ENCODE assay signal across 8 cellular contexts in the genomic region with DNA sequence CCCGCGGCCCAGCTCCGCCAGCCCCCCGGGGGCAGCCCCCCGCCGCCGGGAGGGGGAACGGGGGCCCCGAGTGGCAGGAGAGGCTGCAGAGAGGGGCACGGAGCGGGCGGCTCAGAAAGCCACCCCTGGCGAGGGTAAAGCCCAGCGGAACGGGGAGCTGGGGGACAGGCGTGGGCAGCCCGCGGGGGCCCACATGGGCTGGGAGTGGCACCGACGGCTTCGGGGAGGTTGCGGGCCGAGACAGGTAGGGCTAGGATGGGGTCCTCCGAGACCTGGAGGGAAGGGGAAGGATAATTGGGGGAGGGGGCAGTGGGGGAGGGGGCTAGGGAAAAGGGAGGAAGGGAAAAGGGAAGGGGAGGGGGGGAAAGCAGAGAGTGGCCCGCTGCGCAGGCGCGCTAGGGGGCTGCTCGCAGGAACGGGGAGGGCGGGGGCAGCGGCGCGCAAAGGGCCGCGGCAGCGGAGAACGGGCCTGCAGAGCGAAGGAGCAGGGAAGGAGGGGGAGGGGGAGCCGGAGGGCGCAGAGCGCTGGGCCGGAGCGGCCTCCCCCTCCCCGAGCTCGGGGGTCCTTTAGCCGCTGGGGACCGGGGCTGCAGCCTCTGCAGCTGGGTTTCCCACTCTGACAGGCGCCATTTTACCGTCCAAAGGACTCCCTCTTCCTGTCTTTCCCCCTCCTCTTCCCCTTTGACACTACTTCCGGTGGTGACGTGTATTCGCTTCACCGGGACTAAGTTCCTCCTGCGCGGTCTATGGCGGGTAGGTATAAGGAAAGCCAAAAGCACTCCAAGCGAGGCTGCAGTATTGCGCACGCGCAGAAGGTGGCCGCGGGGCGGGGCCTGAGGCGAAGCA. TPM values are rescaled to one million over a fixed set of nuclear protein-coding genes. Genes with fewer than 3 reads are reported as not detected.
DNase-seq lines count a peak whose midpoint lies in the region; ATAC-seq and TF ChIP-seq lines count a peak whose summit lies in the region.

A gene (minus strand): TSS at position 405 of the 846 bp plus-strand sequence. CDS start 438 bp downstream, outside the sequence.

- DNase-seq in DMS 273 treated with DMSO at 0.1 percent for 48 hours (lab: John Stamatoyannopoulos, UW) (peak; percentile 88), PC-9 (peak; percentile 97 to 99), epithelial cell of proximal tubule (ENCODE audit: low read depth) (peak; percentile 97), mucosa of descending colon (peak; percentile 98 to 99 (median 98))
- DNase-seq in activated T-cell treated with anti-CD3 and anti-CD28 coated beads, Interleukin-2, amount 50 U/mL, for 1 hour, result peak; percentile 99
- peak; percentile 98 to 99 for DNase-seq in stimulated activated CD8-positive, alpha-beta memory T cell treated with anti-CD3 and anti-CD28 coated beads, Interleukin-4, amount 100 ng/mL, for 1 hour (ENCODE audit: low read depth in 2 of 2, low spot score in 1 of 2)

- POLR2A ChIA-PET in PC-9 (lab: Charles Lee; ENCODE audit: unreplicated experiment), result interaction anchor here (0.5 to 0.6 kb wide), 3 partner anchors 46 to 337 kb away, joined by 4 to 10 read pairs (median 4); a partner anchor contains a TSS

- no peak for TF ChIP-seq RAD21 in Ishikawa (IDR thresholded peaks at IDR 0.05; ENCODE audit: low read depth)

- H3K4me1 ChIP-seq in PC-9 (replicated peaks; ENCODE audit: insufficient read depth), result peaks cover 28% of the 10 kb centered on the region
- peaks cover 24% of the 10 kb centered on the region for H3K4me1 ChIP-seq in mucosa of descending colon (ENCODE audit: low read depth)

- no peaks in the 10 kb centered on the region for H3K9me2 ChIP-seq in PC-9 (ENCODE audit: insufficient read depth)

- peak within 1 kb of the TSS; percentile 90 for H3K4me2 ChIP-seq in PC-9

- H3K79me2 ChIP-seq in PC-9 (ENCODE audit: low read depth), result peaks cover 76% of the 10 kb centered on the region

- ATAC-seq in GM21619 (IDR thresholded peaks at IDR 0.05; ENCODE audit: unreplicated experiment) (peak; percentile 86), mucosa of descending colon (peak; percentile 82)

- H3K4me3 ChIP-seq in PC-9, result peak within 1 kb of the TSS; percentile 72
- peak within 1 kb of the TSS; percentile 73 for H3K4me3 ChIP-seq in epithelial cell of proximal tubule (ENCODE audit: low read depth, low read length)
- peak within 1 kb of the TSS; percentile 85 for H3K4me3 ChIP-seq in mucosa of descending colon

- no peaks in the 10 kb centered on the region for H3K27me3 ChIP-seq in PC-9 (ENCODE audit: insufficient read depth, low read depth)

- no TSS peak for BruUV-seq in PC-9 (replicated peaks; lab: Mats Ljungman, UMichigan)

- H3K9me3 ChIP-seq in PC-9 (ENCODE audit: insufficient read depth, low read depth) (no peaks in the 10 kb centered on the region), mucosa of descending colon (no peaks in the 10 kb centered on the region)

- TF ChIP-seq CTCF in PC-9 (conservative IDR thresholded peaks at IDR 0.05) (no peak), epithelial cell of proximal tubule (conservative IDR thresholded peaks at IDR 0.05; ENCODE audit: low read depth, low read length) (no peak), mucosa of descending colon (IDR thresholded peaks at IDR 0.05) (no peak)

- H3K36me3 ChIP-seq in PC-9 (ENCODE audit: low read depth), result peaks cover 17% of the 10 kb centered on the region
- no peaks in the 10 kb centered on the region for H3K36me3 ChIP-seq in mucosa of descending colon (ENCODE audit: low read depth)

- intact Hi-C loops in PC-9 (cut with micrococcal nuclease; ENCODE audit: unreplicated experiment), result loop anchor here (1.0 to 2.0 kb wide), 2 partner anchors 11 to 13 kb away; a partner anchor contains a TSS
- intact Hi-C loops in mucosa of descending colon (cut with DNase I, micrococcal nuclease), result no loop called here

- peak within 1 kb of the TSS; percentile 89 for H3K27ac ChIP-seq in PC-9

- H4K20me1 ChIP-seq in PC-9 (ENCODE audit: insufficient read depth), result peaks cover 6% of the 10 kb centered on the region; the same call in 1 of the 2 replicates

- no peak for TF ChIP-seq EP300 in Ishikawa (IDR thresholded peaks at IDR 0.05; ENCODE audit: borderline replicate concordance)

- peak within 1 kb of the TSS; percentile 75 for H2AFZ ChIP-seq in PC-9

- H3F3A ChIP-seq in PC-9 (ENCODE audit: insufficient read depth, low read depth), result peaks cover 45% of the 10 kb centered on the region

- CTCF ChIA-PET in PC-9 (lab: Charles Lee), result interaction anchor here (0.5 to 0.6 kb wide), 2 partner anchors 11 to 434 kb away, joined by 3 read pairs; no protein-coding TSS in a partner anchor

TF ChIP-seq in Ishikawa, 13 proteins besides CTCF, POLR2A, EP300 and RAD21:
- TF ChIP-seq TEAD4 (IDR thresholded peaks at IDR 0.05), result no peak
- no peak for TF ChIP-seq NFIC (IDR thresholded peaks at IDR 0.05)
- no peak for TF ChIP-seq FOXM1 (IDR thresholded peaks at IDR 0.05; ENCODE audit: borderline replicate concordance, low read depth)
- TF ChIP-seq EGR1 (IDR thresholded peaks at IDR 0.05), result no peak
- no peak for TF ChIP-seq CEBPB (IDR thresholded peaks at IDR 0.05)
- 0 out of 2 replicates have a peak, but pooled peaks have one; percentile 21 for TF ChIP-seq ZBTB7A (IDR thresholded peaks at IDR 0.05; ENCODE audit: low read depth)
- TF ChIP-seq TAF1 (IDR thresholded peaks at IDR 0.05; ENCODE audit: low read depth), result peak; percentile 80
- TF ChIP-seq, protein P1, sequence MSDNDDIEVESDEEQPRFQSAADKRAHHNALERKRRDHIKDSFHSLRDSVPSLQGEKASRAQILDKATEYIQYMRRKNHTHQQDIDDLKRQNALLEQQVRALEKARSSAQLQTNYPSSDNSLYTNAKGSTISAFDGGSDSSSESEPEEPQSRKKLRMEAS (IDR thresholded peaks at IDR 0.05), result no peak
- TF ChIP-seq, protein P2, sequence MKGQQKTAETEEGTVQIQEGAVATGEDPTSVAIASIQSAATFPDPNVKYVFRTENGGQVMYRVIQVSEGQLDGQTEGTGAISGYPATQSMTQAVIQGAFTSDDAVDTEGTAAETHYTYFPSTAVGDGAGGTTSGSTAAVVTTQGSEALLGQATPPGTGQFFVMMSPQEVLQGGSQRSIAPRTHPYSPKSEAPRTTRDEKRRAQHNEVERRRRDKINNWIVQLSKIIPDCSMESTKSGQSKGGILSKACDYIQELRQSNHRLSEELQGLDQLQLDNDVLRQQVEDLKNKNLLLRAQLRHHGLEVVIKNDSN (IDR thresholded peaks at IDR 0.05), result no peak
- TF ChIP-seq, protein P3, sequence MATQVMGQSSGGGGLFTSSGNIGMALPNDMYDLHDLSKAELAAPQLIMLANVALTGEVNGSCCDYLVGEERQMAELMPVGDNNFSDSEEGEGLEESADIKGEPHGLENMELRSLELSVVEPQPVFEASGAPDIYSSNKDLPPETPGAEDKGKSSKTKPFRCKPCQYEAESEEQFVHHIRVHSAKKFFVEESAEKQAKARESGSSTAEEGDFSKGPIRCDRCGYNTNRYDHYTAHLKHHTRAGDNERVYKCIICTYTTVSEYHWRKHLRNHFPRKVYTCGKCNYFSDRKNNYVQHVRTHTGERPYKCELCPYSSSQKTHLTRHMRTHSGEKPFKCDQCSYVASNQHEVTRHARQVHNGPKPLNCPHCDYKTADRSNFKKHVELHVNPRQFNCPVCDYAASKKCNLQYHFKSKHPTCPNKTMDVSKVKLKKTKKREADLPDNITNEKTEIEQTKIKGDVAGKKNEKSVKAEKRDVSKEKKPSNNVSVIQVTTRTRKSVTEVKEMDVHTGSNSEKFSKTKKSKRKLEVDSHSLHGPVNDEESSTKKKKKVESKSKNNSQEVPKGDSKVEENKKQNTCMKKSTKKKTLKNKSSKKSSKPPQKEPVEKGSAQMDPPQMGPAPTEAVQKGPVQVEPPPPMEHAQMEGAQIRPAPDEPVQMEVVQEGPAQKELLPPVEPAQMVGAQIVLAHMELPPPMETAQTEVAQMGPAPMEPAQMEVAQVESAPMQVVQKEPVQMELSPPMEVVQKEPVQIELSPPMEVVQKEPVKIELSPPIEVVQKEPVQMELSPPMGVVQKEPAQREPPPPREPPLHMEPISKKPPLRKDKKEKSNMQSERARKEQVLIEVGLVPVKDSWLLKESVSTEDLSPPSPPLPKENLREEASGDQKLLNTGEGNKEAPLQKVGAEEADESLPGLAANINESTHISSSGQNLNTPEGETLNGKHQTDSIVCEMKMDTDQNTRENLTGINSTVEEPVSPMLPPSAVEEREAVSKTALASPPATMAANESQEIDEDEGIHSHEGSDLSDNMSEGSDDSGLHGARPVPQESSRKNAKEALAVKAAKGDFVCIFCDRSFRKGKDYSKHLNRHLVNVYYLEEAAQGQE (IDR thresholded peaks at IDR 0.05; ENCODE audit: low read depth), result no peak
- peak; percentile 94 for TF ChIP-seq YY1 (IDR thresholded peaks at IDR 0.05; ENCODE audit: low read depth)
- TF ChIP-seq TCF12 (IDR thresholded peaks at IDR 0.05; ENCODE audit: low read depth), result no peak
- peak; percentile 50; the same call in 1 of the 2 replicates for TF ChIP-seq CREB1 (IDR thresholded peaks at IDR 0.05; ENCODE audit: low read depth)

RNA-seq across cellular contexts. Expression of the gene that starts here (rescaled TPM):
- total RNA-seq in PC-9 (2021) (173 and 203 TPM in 2 replicates), epithelial cell of proximal tubule (36.4 and 58.5 TPM in 2 replicates), mucosa of descending colon (100 to 1,000 TPM; 117 to 123 (median 117) TPM)

Comparison
In these comparisons a context has a peak if more than half of its experiments do, and no peak if none do; other contexts are left out.
1. Peak in every context shown above with its lines: DNase-seq, ATAC-seq, H3K4me3 ChIP-seq and H3K27ac ChIP-seq.